16 cellular contexts compared by ENCODE assay signal in genomic region chr1:4794020-4794780, GRCh38.
DNase-seq lines count a peak whose midpoint lies in the region; ATAC-seq and TF ChIP-seq lines count a peak whose summit lies in the region.
"Had no signal": no experiment of that assay in that cellular context is flagged by ENCODE, and none has a peak within 500 bp of the region (broad histone marks: within the 10 kb centered on the region; RNA-seq: fewer than 3 reads in every experiment).

No MANE protein-coding gene starts in this region.

- TF ChIP-seq CTCF in omental fat pad (IDR thresholded peaks at IDR 0.05) = no peak

- ATAC-seq in omental fat pad (ENCODE audit: low FRiP score) (no peak), GM21423 (IDR thresholded peaks at IDR 0.05; ENCODE audit: unreplicated experiment) (no peak)

- intact Hi-C loops in posterior vena cava (cut with DNase I) = no loop called here

- DNase-seq in COR-L47 (lab: John Stamatoyannopoulos, UW) (peak; percentile 91), HT1080 (ENCODE audit: low read depth) (peak; percentile 50), NCI-H748 treated with DMSO at 0.1 percent for 48 hours (lab: John Stamatoyannopoulos, UW) (peak; percentile 49), islet precursor cell (peak; percentile 31), omental fat pad (ENCODE audit: low spot score) (no peak), OCI-M2 (lab: John Stamatoyannopoulos, UW; ENCODE audit: unreplicated experiment) (no peak), posterior vena cava (ENCODE audit: low spot score) (no peak)
- DNase-seq: activated CD4-positive, alpha-beta memory T cell treated with anti-CD3 and anti-CD28 coated beads, Interleukin-2, amount 10 ng/mL, durations not matched to agents 7 days and 5 days; activated CD4-positive, CD25-positive, alpha-beta regulatory T cell; activated naive CD4-positive, alpha-beta T cell treated with Interleukin-2 at 50 U/mL for 16 hours; amygdala; left ventricle myocardium inferior; NCI-H1436 treated with DMSO at 0.1 percent for 48 hours; NCI-H226; substantia nigra had no signal

Comparison
In these comparisons a context has a peak if more than half of its experiments do, and no peak if none do; other contexts are left out.
1. DNase-seq: peak in COR-L47 (single experiment), HT1080 (single experiment), NCI-H748 treated with DMSO at 0.1 percent for 48 hours (single experiment) and islet precursor cell (single experiment); none in omental fat pad (single experiment), OCI-M2 (single experiment) and posterior vena cava (single experiment).